Comparison of ENCODE assay signal across 1 cellular context in the genomic region with DNA sequence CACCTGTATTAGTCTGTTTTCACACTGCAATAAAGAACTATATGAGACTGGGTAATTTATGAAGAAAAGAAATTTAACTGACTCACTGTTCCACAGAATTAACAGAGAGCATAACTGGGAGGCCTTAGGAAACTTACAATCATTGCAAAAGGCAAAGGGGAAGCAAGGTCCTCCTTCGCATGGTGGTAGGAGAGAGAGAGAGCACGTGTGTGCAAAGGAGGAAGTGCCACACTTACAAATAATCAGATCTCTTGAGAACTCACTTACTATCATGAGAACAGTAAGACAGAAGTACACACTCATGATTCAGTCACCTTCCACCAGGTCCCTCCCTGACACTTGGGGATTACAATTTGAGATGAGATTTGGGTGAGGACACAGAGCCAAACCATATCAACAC.
TF ChIP-seq lines count a peak whose summit lies in the region.

No MANE protein-coding gene starts in this region.

TF ChIP-seq in SK-N-SH, 30 proteins besides CTCF, POLR2A, EP300 and RAD21 (continued from another document):
- TF ChIP-seq, protein P1, sequence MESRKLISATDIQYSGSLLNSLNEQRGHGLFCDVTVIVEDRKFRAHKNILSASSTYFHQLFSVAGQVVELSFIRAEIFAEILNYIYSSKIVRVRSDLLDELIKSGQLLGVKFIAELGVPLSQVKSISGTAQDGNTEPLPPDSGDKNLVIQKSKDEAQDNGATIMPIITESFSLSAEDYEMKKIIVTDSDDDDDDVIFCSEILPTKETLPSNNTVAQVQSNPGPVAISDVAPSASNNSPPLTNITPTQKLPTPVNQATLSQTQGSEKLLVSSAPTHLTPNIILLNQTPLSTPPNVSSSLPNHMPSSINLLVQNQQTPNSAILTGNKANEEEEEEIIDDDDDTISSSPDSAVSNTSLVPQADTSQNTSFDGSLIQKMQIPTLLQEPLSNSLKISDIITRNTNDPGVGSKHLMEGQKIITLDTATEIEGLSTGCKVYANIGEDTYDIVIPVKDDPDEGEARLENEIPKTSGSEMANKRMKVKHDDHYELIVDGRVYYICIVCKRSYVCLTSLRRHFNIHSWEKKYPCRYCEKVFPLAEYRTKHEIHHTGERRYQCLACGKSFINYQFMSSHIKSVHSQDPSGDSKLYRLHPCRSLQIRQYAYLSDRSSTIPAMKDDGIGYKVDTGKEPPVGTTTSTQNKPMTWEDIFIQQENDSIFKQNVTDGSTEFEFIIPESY (IDR thresholded peaks at IDR 0.05; ENCODE audit: borderline replicate concordance, low read depth), result no peak
- TF ChIP-seq MXI1 (IDR thresholded peaks at IDR 0.05; ENCODE audit: low read depth, low read length) (no peak), JUND (IDR thresholded peaks at IDR 0.05) (no peak), USF1 (IDR thresholded peaks at IDR 0.05; ENCODE audit: borderline replicate concordance, low read depth) (no peak), SIN3A (IDR thresholded peaks at IDR 0.05; ENCODE audit: borderline replicate concordance, low read depth, low read length) (no peak), RCOR1 (IDR thresholded peaks at IDR 0.05; ENCODE audit: low read length) (no peak), POLR2AphosphoS5 (IDR thresholded peaks at IDR 0.05; ENCODE audit: low read depth, low read length) (no peak)
